Comparison of ENCODE assay signal across 8 cellular contexts in the genomic region with DNA sequence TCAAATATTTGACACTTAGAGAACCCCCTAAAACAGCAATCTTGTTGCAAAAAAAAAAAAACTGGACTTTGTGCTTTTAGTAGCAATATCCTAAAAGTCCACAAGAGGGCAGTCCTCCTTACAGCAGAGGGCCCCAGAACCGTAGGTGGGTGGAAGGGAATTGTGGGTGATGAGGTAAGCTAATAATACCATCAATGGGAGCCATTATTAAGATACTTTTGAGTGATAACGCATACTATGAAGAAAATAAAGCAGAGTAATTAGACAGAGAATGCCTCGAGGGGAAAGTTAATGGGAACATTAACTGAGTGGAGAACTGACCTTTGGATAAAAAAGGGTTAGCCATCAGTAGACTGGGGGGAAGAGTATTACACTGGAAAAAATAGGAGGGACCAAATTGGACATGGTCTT.
DNase-seq lines count a peak whose midpoint lies in the region; ATAC-seq and TF ChIP-seq lines count a peak whose summit lies in the region.

No MANE protein-coding gene starts in this region.

- H3K4me1 ChIP-seq in mucosa of descending colon (ENCODE audit: low read depth) = no peaks in the 10 kb centered on the region

- TF ChIP-seq CTCF in AG09309 (IDR thresholded peaks at IDR 0.05; ENCODE audit: control insufficient read depth, insufficient read depth, low read depth, low read length, missing control alignments) (peak; percentile 81), mucosa of descending colon (IDR thresholded peaks at IDR 0.05) (peak; percentile 5)

- TF ChIP-seq POLR2A in GM18505 (IDR thresholded peaks at IDR 0.05; ENCODE audit: borderline replicate concordance, extremely low read depth, insufficient read depth, insufficient read length) = no peak

- DNase-seq in AG09309 (ENCODE audit: low read depth) (no peak), NCI-H69 (lab: John Stamatoyannopoulos, UW) (peak; percentile 61), dermis blood vessel endothelial cell (peak; percentile 73), mucosa of descending colon (peak in 1 of 3 donors; percentile 35), activated gamma-delta T cell treated with Interleukin-2 at 50 U/mL for 16 hours (no peak), NCI-H226 (no peak)

- ATAC-seq in GM18505 (IDR thresholded peaks at IDR 0.05; ENCODE audit: unreplicated experiment) (peak; percentile 88), HG02852 (IDR thresholded peaks at IDR 0.05; ENCODE audit: unreplicated experiment) (peak; percentile 85), mucosa of descending colon (peak; percentile 69)

- no peaks in the 10 kb centered on the region for H3K36me3 ChIP-seq in mucosa of descending colon (ENCODE audit: low read depth)

- H3K4me3 ChIP-seq in AG09309 (ENCODE audit: control insufficient read depth, low read depth, low read length) = no peak overlapping the region
- H3K4me3 ChIP-seq in mucosa of descending colon = no peak overlapping the region

- intact Hi-C loops in mucosa of descending colon (cut with DNase I, micrococcal nuclease) = loop anchor here (10.0 kb wide), 3 partner anchors 220 to 320 kb away; partner anchors contain the start of gene THRB (in 1 of the 2)

- no peaks in the 10 kb centered on the region for H3K9me3 ChIP-seq in mucosa of descending colon

Comparison
In these comparisons a context has a peak if more than half of its experiments do, and no peak if none do; other contexts are left out.
1. DNase-seq: peak in NCI-H69 (single experiment) and dermis blood vessel endothelial cell (single experiment); none in AG09309 (single experiment), activated gamma-delta T cell treated with Interleukin-2 at 50 U/mL for 16 hours (single experiment) and NCI-H226 (single experiment).
2. Peak in every context shown above with its lines, with median percentiles within 50 percentile points of each other: ATAC-seq.